Comparison of ENCODE assay signal across 32 cellular contexts in the genomic region with DNA sequence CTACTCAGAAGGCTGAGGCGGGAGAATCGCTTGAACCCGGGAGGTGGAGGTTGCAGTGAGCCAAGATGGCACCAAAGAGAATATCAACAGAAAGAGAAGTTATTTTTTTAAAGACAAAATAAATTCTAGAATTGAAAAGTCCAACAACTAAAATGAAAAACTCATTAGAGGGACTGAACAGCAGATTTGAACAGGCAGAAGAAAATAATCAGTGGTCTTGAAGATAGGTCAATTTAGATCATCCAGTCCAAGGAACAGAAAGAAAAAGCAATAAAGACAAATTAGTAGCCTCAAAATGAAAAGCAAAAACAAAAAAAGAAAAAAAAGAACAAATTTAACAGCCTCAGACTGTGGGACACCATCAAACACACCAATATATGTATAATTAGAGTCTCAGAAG. TPM values are rescaled to one million over a fixed set of nuclear protein-coding genes. Genes with fewer than 3 reads are reported as not detected.
"Had no signal": no experiment of that assay in that cellular context is flagged by ENCODE, and none has a peak within 500 bp of the region (broad histone marks: within the 10 kb centered on the region; RNA-seq: fewer than 3 reads in every experiment).

No MANE protein-coding gene starts in this region.

- H3K4me1 ChIP-seq: parathyroid adenoma had no signal

- H3K27ac Mint-ChIP-seq: mesothelial cell of epicardium; natural killer cell treated with Interleukin-12 subunit alpha and Interleukin-12 subunit beta and Interleukin-15 and Interleukin-18, amount 100 ng/mL, for 72 hours; neural progenitor cell; progenitor cell of endocrine pancreas had no signal

- H3K27me3 Mint-ChIP-seq: naive B cell; natural killer cell treated with Interleukin-12 subunit alpha and Interleukin-12 subunit beta and Interleukin-15 and Interleukin-18, amount 100 ng/mL, for 72 hours; progenitor cell of endocrine pancreas had no signal

- H3K9me3 ChIP-seq: esophagus squamous epithelium, mucosa of descending colon, thoracic aorta, upper lobe of left lung had no signal

- DNase-seq: dermis blood vessel endothelial cell; effector memory CD4-positive, alpha-beta T cell; esophagus squamous epithelium; foreskin melanocyte; glutamatergic neuron; heart right ventricle; hippocampal formation; left cardiac atrium; left lung; mesenchymal stem cell; mucosa of descending colon; naive B cell; stimulated activated CD4-positive, alpha-beta T cell treated with anti-CD3 and anti-CD28 coated beads, Interleukin-12 subunit alpha, Interleukin-12 subunit beta, amount 100 ng/mL, for 4 hours; stimulated activated CD4-positive, alpha-beta T cell treated with anti-CD3 and anti-CD28 coated beads, Interleukin-1b, Interleukin-23, amount 100 ng/mL, for 48 hours; stimulated activated CD4-positive, alpha-beta T cell treated with anti-CD3 and anti-CD28 coated beads, Interleukin-4, amount 100 ng/mL, for 1 hour; stimulated activated CD8-positive, alpha-beta memory T cell treated with anti-CD3 and anti-CD28 coated beads, Interleukin-4, amount 100 ng/mL, for 48 hours; stimulated activated naive CD4-positive, alpha-beta T cell treated with Interleukin-2 at 50 U/mL for 16 hours; upper lobe of left lung had no signal

- ATAC-seq: heart right ventricle; left cardiac atrium; left lung; mucosa of descending colon; natural killer cell treated with Interleukin-12 subunit alpha and Interleukin-12 subunit beta and Interleukin-15 and Interleukin-18, amount 100 ng/mL, for 72 hours; sciatic nerve had no signal

- H3K27me3 ChIP-seq: esophagus squamous epithelium, heart right ventricle, left lung, neural progenitor cell, tibial nerve, upper lobe of left lung had no signal

- H3K4me3 Mint-ChIP-seq: mesothelial cell of epicardium; natural killer cell treated with Interleukin-12 subunit alpha and Interleukin-12 subunit beta and Interleukin-15 and Interleukin-18, amount 100 ng/mL, for 72 hours; neural progenitor cell had no signal

- H3K4me3 ChIP-seq: coronary artery, esophagus squamous epithelium, heart right ventricle, left lung, mucosa of descending colon, neural progenitor cell, smooth muscle cell, thoracic aorta, tibial nerve, upper lobe of left lung had no signal

- H3K27ac ChIP-seq: coronary artery, esophagus squamous epithelium, heart right ventricle, left lung, neural progenitor cell, parathyroid adenoma, thoracic aorta, tibial nerve, upper lobe of left lung had no signal

- H3K4me2 ChIP-seq: neural progenitor cell, smooth muscle cell had no signal

- H2AFZ ChIP-seq: neural progenitor cell, parathyroid adenoma had no signal

- H3K9ac ChIP-seq: neural progenitor cell, parathyroid adenoma had no signal

- FAIRE-seq: endothelial cell of umbilical vein, islet of Langerhans, urothelium cell line had no signal

RNA-seq across cellular contexts. Expression of a gene that starts 32.3 kb away (rescaled TPM):
- total RNA-seq: lung microvascular endothelial cell; natural killer cell treated with Interleukin-12 subunit alpha and Interleukin-12 subunit beta and Interleukin-15 and Interleukin-18, amount 100 ng/mL, for 72 hours; progenitor cell of endocrine pancreas had no signal
